Comparison of ENCODE assay signal across 23 cellular contexts in the genomic region with DNA sequence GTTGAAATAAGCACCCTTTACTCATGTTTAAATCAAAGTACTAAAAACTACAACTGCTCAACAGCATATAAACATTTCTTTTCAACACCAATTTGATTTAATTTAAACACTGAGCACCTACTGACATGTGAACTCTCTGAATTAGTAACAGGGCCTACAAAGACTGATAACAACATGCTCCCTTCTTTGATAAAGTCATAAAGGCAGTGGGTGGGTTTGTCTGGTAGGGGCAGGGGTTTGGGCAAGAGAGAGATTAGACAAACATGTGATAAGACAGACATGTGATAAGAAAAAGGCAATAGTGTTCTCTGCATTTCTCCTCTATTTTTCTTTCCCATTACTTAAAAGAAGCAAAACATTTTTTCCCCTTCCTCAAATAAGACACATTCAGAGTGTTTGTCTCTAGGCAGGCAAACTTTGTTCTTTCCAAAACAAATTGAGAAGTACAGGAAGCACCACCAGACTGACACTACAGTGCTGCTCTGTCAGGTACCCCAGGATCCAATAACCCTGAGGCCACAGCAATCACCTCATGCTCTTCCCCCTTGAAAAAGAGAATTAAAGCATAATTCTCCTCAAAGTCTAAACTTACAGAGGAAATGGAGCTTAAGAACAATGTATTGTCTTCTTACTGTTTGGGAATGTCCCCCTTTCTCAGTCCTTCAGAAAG. TPM values are rescaled to one million over a fixed set of nuclear protein-coding genes. Genes with fewer than 3 reads are reported as not detected.
DNase-seq lines count a peak whose midpoint lies in the region; ATAC-seq and TF ChIP-seq lines count a peak whose summit lies in the region.
"Had no signal": no experiment of that assay in that cellular context is flagged by ENCODE, and none has a peak within 500 bp of the region (broad histone marks: within the 10 kb centered on the region; RNA-seq: fewer than 3 reads in every experiment).

No MANE protein-coding gene starts in this region.

- no peak overlapping the region for H3K4me3 Mint-ChIP-seq in CD8-positive, alpha-beta memory T cell
- H3K4me3 Mint-ChIP-seq in activated CD8-positive, alpha-beta T cell treated with anti-CD3 and anti-CD28 coated beads, Interleukin-2, amount 10 ng/mL, durations not matched to agents 7 days and 5 days = no peak overlapping the region
- H3K4me3 Mint-ChIP-seq: nephron had no signal

- ATAC-seq in activated CD8-positive, alpha-beta T cell treated with anti-CD3 and anti-CD28 coated beads, Interleukin-2, amount 10 ng/mL, durations not matched to agents 7 days and 5 days = peak; percentile 64
- no peak for ATAC-seq in HG03354 (IDR thresholded peaks at IDR 0.05; ENCODE audit: poor library complexity, severe bottlenecking, unreplicated experiment)
- ATAC-seq in left colon = no peak
- no peak for ATAC-seq in GM18520 (IDR thresholded peaks at IDR 0.05; ENCODE audit: unreplicated experiment)
- ATAC-seq: body of pancreas, HCT116, pancreas, upper lobe of right lung had no signal

- H3K27ac ChIP-seq in C4-2B (peak overlapping the region; percentile 41; the same call in 1 of the 2 replicates), mesendoderm (ENCODE audit: low read depth, low read length) (peak overlapping the region; percentile 2)
- no peak overlapping the region for H3K27ac ChIP-seq in CD8-positive, alpha-beta memory T cell (ENCODE audit: low read depth, low read length)
- H3K27ac ChIP-seq: BLaER1, body of pancreas, pancreas, right atrium auricular region, RWPE1, upper lobe of right lung had no signal

- peaks cover 6 to 18% of the 10 kb centered on the region in 2 donors for H3K27me3 Mint-ChIP-seq in CD8-positive, alpha-beta memory T cell
- H3K27me3 Mint-ChIP-seq in activated CD8-positive, alpha-beta T cell treated with anti-CD3 and anti-CD28 coated beads, Interleukin-2, amount 10 ng/mL, durations not matched to agents 7 days and 5 days (ENCODE audit: low read depth) = no peaks in the 10 kb centered on the region

- POLR2A ChIA-PET in CD8-positive, alpha-beta memory T cell (lab: Charles Lee) = interaction anchor here (0.9 kb wide), 1 partner anchor 12 kb away, joined by 3 read pairs; a partner anchor contains a TSS
- POLR2A ChIA-PET in activated CD8-positive, alpha-beta T cell treated with anti-CD3 and anti-CD28 coated beads, Interleukin-2, amount 10 ng/mL, durations not matched to agents 7 days and 5 days (lab: Charles Lee) = interaction anchor here (2.1 kb wide), 1 partner anchor 12 kb away, joined by 10 read pairs; a partner anchor contains a TSS

- H3K9me3 ChIP-seq in CD8-positive, alpha-beta memory T cell (ENCODE audit: low read length) = no peaks in the 10 kb centered on the region
- H3K9me3 ChIP-seq: body of pancreas, pancreas, right atrium auricular region, upper lobe of right lung had no signal

- peaks cover 29 to 44% (median 38%) of the 10 kb centered on the region in 3 donors for H3K4me1 Mint-ChIP-seq in CD8-positive, alpha-beta memory T cell
- peaks cover 40% of the 10 kb centered on the region for H3K4me1 Mint-ChIP-seq in activated CD8-positive, alpha-beta T cell treated with anti-CD3 and anti-CD28 coated beads, Interleukin-2, amount 10 ng/mL, durations not matched to agents 7 days and 5 days (ENCODE audit: low read depth)
- H3K4me1 Mint-ChIP-seq: nephron had no signal

- H3K4me2 ChIP-seq in mesendoderm (ENCODE audit: low read length) = no peak overlapping the region
- H3K4me2 ChIP-seq: BLaER1, smooth muscle cell had no signal

- DNase-seq in CD8-positive, alpha-beta memory T cell = no peak
- no peak for DNase-seq in activated CD8-positive, alpha-beta T cell treated with anti-CD3 and anti-CD28 coated beads, Interleukin-2, amount 10 ng/mL, durations not matched to agents 7 days and 5 days
- DNase-seq in mesendoderm (peak; percentile 71), left colon (no peak)
- DNase-seq: activated CD4-positive, alpha-beta T cell treated with anti-CD3 and anti-CD28 coated beads for 4 hours; body of pancreas; islet precursor cell; midbrain; MM.1S; NCI-H2029; NCI-H526 treated with DMSO at 0.1 percent for 48 hours; pancreas; stimulated activated CD4-positive, alpha-beta T cell treated with anti-CD3 and anti-CD28 coated beads, Interleukin-1b, Interleukin-23, amount 100 ng/mL, for 48 hours; upper lobe of right lung had no signal

- H3K79me1 ChIP-seq in mesendoderm (ENCODE audit: low read length) = no peaks in the 10 kb centered on the region

- peak overlapping the region; percentile 73 for H2BK120ac ChIP-seq in mesendoderm (ENCODE audit: low read depth, low read length)

- H4K8ac ChIP-seq in mesendoderm (ENCODE audit: low read depth, low read length) = no peak overlapping the region

- H3K4me1 ChIP-seq in CD8-positive, alpha-beta memory T cell (ENCODE audit: insufficient read depth, low read length) = no peaks in the 10 kb centered on the region
- H3K4me1 ChIP-seq in mesendoderm (ENCODE audit: control insufficient read depth, low read depth, low read length) = peaks cover 2% of the 10 kb centered on the region
- H3K4me1 ChIP-seq: BLaER1, body of pancreas, pancreas, right atrium auricular region, upper lobe of right lung had no signal

- no peak overlapping the region for H2AK5ac ChIP-seq in mesendoderm (ENCODE audit: low read length)

- no peaks in the 10 kb centered on the region for H3K36me3 Mint-ChIP-seq in CD8-positive, alpha-beta memory T cell
- H3K36me3 Mint-ChIP-seq in activated CD8-positive, alpha-beta T cell treated with anti-CD3 and anti-CD28 coated beads, Interleukin-2, amount 10 ng/mL, durations not matched to agents 7 days and 5 days (ENCODE audit: low read depth) = peaks cover 12% of the 10 kb centered on the region

- no peaks in the 10 kb centered on the region for H3K36me3 ChIP-seq in CD8-positive, alpha-beta memory T cell (ENCODE audit: insufficient read depth, low read length)
- no peaks in the 10 kb centered on the region for H3K36me3 ChIP-seq in mesendoderm (ENCODE audit: control insufficient read depth, insufficient read depth, low read length)
- H3K36me3 ChIP-seq: BLaER1, pancreas, right atrium auricular region, upper lobe of right lung had no signal

- no peak overlapping the region for H2BK5ac ChIP-seq in mesendoderm (ENCODE audit: low read length)

- H2BK15ac ChIP-seq in mesendoderm (replicated peaks; ENCODE audit: low read depth) = no peak overlapping the region

- no peaks in the 10 kb centered on the region for H3K27me3 ChIP-seq in CD8-positive, alpha-beta memory T cell (ENCODE audit: insufficient read depth, low read length, poor library complexity, severe bottlenecking)
- H3K27me3 ChIP-seq in mesendoderm (ENCODE audit: insufficient read depth, low read length, poor library complexity) = no peaks in the 10 kb centered on the region
- H3K27me3 ChIP-seq: BLaER1, body of pancreas, pancreas, right atrium auricular region, upper lobe of right lung had no signal

- no peak overlapping the region for H3K9ac ChIP-seq in mesendoderm (ENCODE audit: low read length)
- H3K9ac ChIP-seq: BLaER1 had no signal

- no peak overlapping the region for H3K18ac ChIP-seq in mesendoderm (ENCODE audit: low read length)

- H3K4me3 ChIP-seq in CD8-positive, alpha-beta memory T cell (ENCODE audit: low read length) = no peak overlapping the region
- no peak overlapping the region for H3K4me3 ChIP-seq in mesendoderm (ENCODE audit: low read length)
- H3K4me3 ChIP-seq: BLaER1, body of pancreas, pancreas, right atrium auricular region, smooth muscle cell, upper lobe of right lung had no signal

- CTCF ChIA-PET in CD8-positive, alpha-beta memory T cell (lab: Charles Lee) = no interaction called here
- CTCF ChIA-PET in activated CD8-positive, alpha-beta T cell treated with anti-CD3 and anti-CD28 coated beads, Interleukin-2, amount 10 ng/mL, durations not matched to agents 7 days and 5 days (lab: Charles Lee) = interaction anchor here (1.3 kb wide), 1 partner anchor 120 kb away, joined by 5 read pairs; no protein-coding TSS in a partner anchor

- no peak overlapping the region for H3K4ac ChIP-seq in mesendoderm (ENCODE audit: low read depth, low read length)

- TF ChIP-seq CTCF in C4-2B (conservative IDR thresholded peaks at IDR 0.05) = no peak

- H3K9me3 Mint-ChIP-seq in CD8-positive, alpha-beta memory T cell = no peaks in the 10 kb centered on the region
- no peaks in the 10 kb centered on the region for H3K9me3 Mint-ChIP-seq in activated CD8-positive, alpha-beta T cell treated with anti-CD3 and anti-CD28 coated beads, Interleukin-2, amount 10 ng/mL, durations not matched to agents 7 days and 5 days (ENCODE audit: insufficient read depth)
- H3K9me3 Mint-ChIP-seq: nephron had no signal

- H3K23ac ChIP-seq in mesendoderm (ENCODE audit: low read length) = no peak overlapping the region

- intact Hi-C loops in left colon (cut with DNase I, micrococcal nuclease) = loop anchor here in 1 of 2 donors (10.0 kb wide), 1 partner anchor 178 kb away; no protein-coding TSS in a partner anchor

- H3K27ac Mint-ChIP-seq in CD8-positive, alpha-beta memory T cell = peak overlapping the region in 7 of 8 donors; percentile 14 to 80 (median 69)
- peak overlapping the region; percentile 71 for H3K27ac Mint-ChIP-seq in activated CD8-positive, alpha-beta T cell treated with anti-CD3 and anti-CD28 coated beads, Interleukin-2, amount 10 ng/mL, durations not matched to agents 7 days and 5 days
- H3K27ac Mint-ChIP-seq: nephron had no signal

- no peak overlapping the region for H4K5ac ChIP-seq in mesendoderm (ENCODE audit: low read length)

- no peaks in the 10 kb centered on the region for H3K79me2 ChIP-seq in mesendoderm (ENCODE audit: control insufficient read depth, insufficient read depth, low read length)

- no peak overlapping the region for H3K56ac ChIP-seq in mesendoderm (ENCODE audit: low read length)

RNA-seq across cellular contexts. Expression of a gene that starts 12.0 kb away (rescaled TPM):
- total RNA-seq in CD8-positive, alpha-beta memory T cell = 1 to 10 TPM; 6.8 to 7.4 TPM
- not detected for polyA plus RNA-seq in CD8-positive, alpha-beta memory T cell
- total RNA-seq in activated CD8-positive, alpha-beta T cell treated with anti-CD3 and anti-CD28 coated beads, Interleukin-2, amount 10 ng/mL, durations not matched to agents 7 days and 5 days = 1 to 10 TPM; 2.3 to 2.9 TPM
- 2.3 TPM for polyA plus RNA-seq in mesendoderm (2013, experiment 1 of 2)
- polyA plus RNA-seq in mesendoderm (2013, experiment 2 of 2) = 2.0 TPM
- total RNA-seq in left colon = 1 to 10 TPM in 1 of 2 donors, not detected in 1; 1.8 TPM
- total RNA-seq: body of pancreas, right atrium auricular region, upper lobe of right lung had no signal

RNA-seq across cellular contexts. Expression of a gene that starts 12.3 kb away (rescaled TPM):
- total RNA-seq in CD8-positive, alpha-beta memory T cell = 10 to 100 TPM; 57.1 to 58.0 TPM
- polyA plus RNA-seq in CD8-positive, alpha-beta memory T cell = 18.8 TPM
- 10 to 100 TPM; 16.9 to 17.6 TPM for total RNA-seq in activated CD8-positive, alpha-beta T cell treated with anti-CD3 and anti-CD28 coated beads, Interleukin-2, amount 10 ng/mL, durations not matched to agents 7 days and 5 days
- polyA plus RNA-seq in mesendoderm (2013, experiment 1 of 2) = 84.9 TPM
- polyA plus RNA-seq in mesendoderm (2013, experiment 2 of 2) = 92.9 TPM
- total RNA-seq in left colon = 1 to 10 TPM; 7.5 to 9.4 TPM

RNA-seq across cellular contexts. Expression of a gene that starts 40.4 kb away (rescaled TPM):
- total RNA-seq in CD8-positive, alpha-beta memory T cell = 10 to 100 TPM; 62.8 to 68.0 TPM
- polyA plus RNA-seq in CD8-positive, alpha-beta memory T cell = 79.8 TPM
- total RNA-seq in activated CD8-positive, alpha-beta T cell treated with anti-CD3 and anti-CD28 coated beads, Interleukin-2, amount 10 ng/mL, durations not matched to agents 7 days and 5 days = 10 to 100 TPM; 35.9 to 39.2 TPM
- polyA plus RNA-seq in mesendoderm (2013, experiment 1 of 2) = 183 TPM
- 184 TPM for polyA plus RNA-seq in mesendoderm (2013, experiment 2 of 2)
- 10 to 100 TPM; 77.2 to 98.0 TPM for total RNA-seq in left colon
